ENCODE assay signal across 1 cellular context in the genomic region with DNA sequence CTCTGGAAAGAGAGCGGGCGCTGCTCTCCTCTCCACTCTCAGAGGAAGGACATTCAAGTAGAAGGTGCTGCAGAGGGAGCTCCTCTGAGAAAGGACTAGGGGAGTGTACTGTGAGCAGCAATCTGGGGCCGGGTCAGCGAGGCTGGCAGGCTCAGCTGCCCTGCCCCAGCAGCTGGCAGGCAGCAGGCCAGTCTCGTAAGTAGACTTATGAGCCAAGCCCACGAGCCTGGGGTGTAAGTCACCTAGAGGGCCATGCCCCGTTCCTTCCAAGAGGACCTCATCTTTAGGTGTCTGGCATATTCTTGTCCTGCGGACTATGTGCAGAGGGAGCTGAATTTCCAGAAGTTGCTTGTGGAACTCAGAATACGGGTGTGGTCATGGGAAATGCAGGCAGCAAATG.
TF ChIP-seq lines count a peak whose summit lies in the region.

No MANE protein-coding gene starts in this region.

TF ChIP-seq in IMR-90, 13 proteins besides CTCF, POLR2A, EP300 and RAD21 (continued from another document):
- TF ChIP-seq, protein P1, sequence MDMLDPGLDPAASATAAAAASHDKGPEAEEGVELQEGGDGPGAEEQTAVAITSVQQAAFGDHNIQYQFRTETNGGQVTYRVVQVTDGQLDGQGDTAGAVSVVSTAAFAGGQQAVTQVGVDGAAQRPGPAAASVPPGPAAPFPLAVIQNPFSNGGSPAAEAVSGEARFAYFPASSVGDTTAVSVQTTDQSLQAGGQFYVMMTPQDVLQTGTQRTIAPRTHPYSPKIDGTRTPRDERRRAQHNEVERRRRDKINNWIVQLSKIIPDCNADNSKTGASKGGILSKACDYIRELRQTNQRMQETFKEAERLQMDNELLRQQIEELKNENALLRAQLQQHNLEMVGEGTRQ (IDR thresholded peaks at IDR 0.05; ENCODE audit: low read depth, low read length): no peak
